In genomic region chr6:131225959-131226358, GRCh38 we compare ENCODE assay signal across 2 cellular contexts.
TF ChIP-seq lines count a peak whose summit lies in the region.

No MANE protein-coding gene starts in this region.

TF ChIP-seq in H1, 55 proteins besides CTCF, POLR2A, EP300 and RAD21 (continued from another document):
- TF ChIP-seq NANOG (IDR thresholded peaks at IDR 0.05; ENCODE audit: insufficient read depth, low read depth, low read length, poor library complexity, severe bottlenecking), result peak; percentile 68

TF ChIP-seq in neural cell, 6 proteins besides CTCF, POLR2A, EP300 and RAD21:
- TF ChIP-seq REST (IDR thresholded peaks at IDR 0.05; ENCODE audit: borderline replicate concordance) (no peak), MXI1 (conservative IDR thresholded peaks at IDR 0.05; ENCODE audit: poor library complexity, severe bottlenecking) (no peak), POLR2AphosphoS5 (IDR thresholded peaks at IDR 0.05) (no peak), TAF1 (IDR thresholded peaks at IDR 0.05; ENCODE audit: low read depth) (no peak), SMC3 (conservative IDR thresholded peaks at IDR 0.05; ENCODE audit: poor library complexity) (no peak), EZH2 (IDR thresholded peaks at IDR 0.05; ENCODE audit: borderline replicate concordance, insufficient read depth, low read length, poor library complexity, severe bottlenecking) (no peak)
